In genomic region chr2:183359867-183360266, GRCh38 we compare ENCODE assay signal across 12 cellular contexts.
DNase-seq lines count a peak whose midpoint lies in the region; ATAC-seq and TF ChIP-seq lines count a peak whose summit lies in the region.
"Had no signal": no experiment of that assay in that cellular context is flagged by ENCODE, and none has a peak within 500 bp of the region (broad histone marks: within the 10 kb centered on the region; RNA-seq: fewer than 3 reads in every experiment).

No MANE protein-coding gene starts in this region.

- no peaks in the 10 kb centered on the region for H3K9me3 Mint-ChIP-seq in activated CD8-positive, alpha-beta T cell treated with anti-CD3 and anti-CD28 coated beads for 36 hours
- H3K9me3 Mint-ChIP-seq in activated CD8-positive, alpha-beta T cell treated with anti-CD3 and anti-CD28 coated beads, Interleukin-2, amount 10 ng/mL, durations not matched to agents 7 days and 5 days (ENCODE audit: insufficient read depth) = no peaks in the 10 kb centered on the region

- H3K27ac ChIP-seq in RWPE2 (ENCODE audit: poor library complexity, severe bottlenecking) (no peak overlapping the region), fibroblast of lung (ENCODE audit: insufficient read depth, low read length) (no peak overlapping the region)

- H2AFZ ChIP-seq in fibroblast of lung (ENCODE audit: low read length) = no peak overlapping the region

- H3K27ac Mint-ChIP-seq in activated CD8-positive, alpha-beta T cell treated with anti-CD3 and anti-CD28 coated beads for 36 hours = no peak overlapping the region
- H3K27ac Mint-ChIP-seq in activated CD8-positive, alpha-beta T cell treated with anti-CD3 and anti-CD28 coated beads, Interleukin-2, amount 10 ng/mL, durations not matched to agents 7 days and 5 days = no peak overlapping the region
- H3K27ac Mint-ChIP-seq: natural killer cell had no signal

- CTCF ChIA-PET in activated CD8-positive, alpha-beta T cell treated with anti-CD3 and anti-CD28 coated beads for 36 hours (lab: Charles Lee) = no interaction called here
- CTCF ChIA-PET in activated CD8-positive, alpha-beta T cell treated with anti-CD3 and anti-CD28 coated beads, Interleukin-2, amount 10 ng/mL, durations not matched to agents 7 days and 5 days (lab: Charles Lee) = no interaction called here

- H3K9me3 ChIP-seq in RWPE2 (ENCODE audit: severe bottlenecking) (no peaks in the 10 kb centered on the region), fibroblast of lung (ENCODE audit: control insufficient read depth, insufficient read depth, low read depth, low read length) (no peaks in the 10 kb centered on the region)

- H3K4me3 Mint-ChIP-seq in activated CD8-positive, alpha-beta T cell treated with anti-CD3 and anti-CD28 coated beads for 36 hours = no peak overlapping the region
- no peak overlapping the region for H3K4me3 Mint-ChIP-seq in activated CD8-positive, alpha-beta T cell treated with anti-CD3 and anti-CD28 coated beads, Interleukin-2, amount 10 ng/mL, durations not matched to agents 7 days and 5 days
- H3K4me3 Mint-ChIP-seq: natural killer cell had no signal

- no peak for TF ChIP-seq CTCF in activated CD8-positive, alpha-beta T cell treated with anti-CD3 and anti-CD28 coated beads for 36 hours (IDR thresholded peaks at IDR 0.05)
- TF ChIP-seq CTCF in RWPE2 (IDR thresholded peaks at IDR 0.05; ENCODE audit: poor library complexity, severe bottlenecking) (peak; percentile 37), fibroblast of lung (conservative IDR thresholded peaks at IDR 0.05 in 1 of 2, IDR thresholded peaks at IDR 0.05 in 1 of 2; ENCODE audit: low read depth in 1 of 2, low read length in 2 of 2) (peak; percentile 14 to 15)

- intact Hi-C loops in activated CD8-positive, alpha-beta T cell treated with anti-CD3 and anti-CD28 coated beads for 36 hours (cut with micrococcal nuclease) = no loop called here

- peak; percentile 3 for DNase-seq in activated CD8-positive, alpha-beta T cell treated with anti-CD3 and anti-CD28 coated beads for 36 hours
- DNase-seq in activated CD8-positive, alpha-beta T cell treated with anti-CD3 and anti-CD28 coated beads, Interleukin-2, amount 10 ng/mL, durations not matched to agents 7 days and 5 days = no peak
- no peak for DNase-seq in RWPE2 (ENCODE audit: low spot score)
- DNase-seq in fibroblast of lung (ENCODE audit: low read depth in 2 of 2) = peak; percentile 5 to 17
- peak; percentile 12 for DNase-seq in smooth muscle cell of the brain vasculature (ENCODE audit: low read depth, low spot score)
- no peak for DNase-seq in cerebellar nuclear complex (lab: John Stamatoyannopoulos, UW)
- DNase-seq in NCI-H345 treated with DMSO at 0.1 percent for 48 hours (lab: John Stamatoyannopoulos, UW; ENCODE audit: unreplicated experiment) = no peak
- DNase-seq in AG08395 (ENCODE audit: low spot score) = no peak
- DNase-seq: activated T-cell treated with anti-CD3 and anti-CD28 coated beads, Interleukin-2, amount 50 U/mL, for 1 hour; natural killer cell; NCI-H345; Right ventricle myocardium superior had no signal

- no peaks in the 10 kb centered on the region for H3K36me3 ChIP-seq in RWPE2 (ENCODE audit: low read depth)
- no peaks in the 10 kb centered on the region for H3K36me3 ChIP-seq in fibroblast of lung (ENCODE audit: control insufficient read depth, insufficient read depth, low read length)

- no peaks in the 10 kb centered on the region for H4K20me1 ChIP-seq in fibroblast of lung (ENCODE audit: control insufficient read depth, extremely low read depth, insufficient read depth, low read length)

- no peaks in the 10 kb centered on the region for H3K36me3 Mint-ChIP-seq in activated CD8-positive, alpha-beta T cell treated with anti-CD3 and anti-CD28 coated beads for 36 hours (ENCODE audit: low read depth)
- no peaks in the 10 kb centered on the region for H3K36me3 Mint-ChIP-seq in activated CD8-positive, alpha-beta T cell treated with anti-CD3 and anti-CD28 coated beads, Interleukin-2, amount 10 ng/mL, durations not matched to agents 7 days and 5 days (ENCODE audit: low read depth)
- H3K36me3 Mint-ChIP-seq: natural killer cell had no signal

- no peaks in the 10 kb centered on the region for H3K4me1 Mint-ChIP-seq in activated CD8-positive, alpha-beta T cell treated with anti-CD3 and anti-CD28 coated beads for 36 hours (ENCODE audit: low read depth)
- H3K4me1 Mint-ChIP-seq in activated CD8-positive, alpha-beta T cell treated with anti-CD3 and anti-CD28 coated beads, Interleukin-2, amount 10 ng/mL, durations not matched to agents 7 days and 5 days (ENCODE audit: low read depth) = no peaks in the 10 kb centered on the region
- H3K4me1 Mint-ChIP-seq: natural killer cell had no signal

- H3K27me3 Mint-ChIP-seq in activated CD8-positive, alpha-beta T cell treated with anti-CD3 and anti-CD28 coated beads for 36 hours = no peaks in the 10 kb centered on the region
- no peaks in the 10 kb centered on the region for H3K27me3 Mint-ChIP-seq in activated CD8-positive, alpha-beta T cell treated with anti-CD3 and anti-CD28 coated beads, Interleukin-2, amount 10 ng/mL, durations not matched to agents 7 days and 5 days (ENCODE audit: low read depth)

- ATAC-seq in activated CD8-positive, alpha-beta T cell treated with anti-CD3 and anti-CD28 coated beads for 36 hours = no peak
- ATAC-seq in activated CD8-positive, alpha-beta T cell treated with anti-CD3 and anti-CD28 coated beads, Interleukin-2, amount 10 ng/mL, durations not matched to agents 7 days and 5 days = no peak
- no peak for ATAC-seq in RWPE2 (ENCODE audit: low read depth)
- ATAC-seq: natural killer cell had no signal

- H3K4me2 ChIP-seq in fibroblast of lung (ENCODE audit: extremely low read depth, insufficient read depth, low read length) = no peak overlapping the region

- H3K27me3 ChIP-seq in RWPE2 (ENCODE audit: insufficient read depth, poor library complexity, severe bottlenecking) (no peaks in the 10 kb centered on the region), fibroblast of lung (ENCODE audit: control insufficient read depth, insufficient read depth, low read length) (no peaks in the 10 kb centered on the region)

- no peaks in the 10 kb centered on the region for H3K79me2 ChIP-seq in fibroblast of lung (ENCODE audit: control insufficient read depth, insufficient read depth, low read length)

- POLR2A ChIA-PET in activated CD8-positive, alpha-beta T cell treated with anti-CD3 and anti-CD28 coated beads for 36 hours (lab: Charles Lee) = no interaction called here
- POLR2A ChIA-PET in activated CD8-positive, alpha-beta T cell treated with anti-CD3 and anti-CD28 coated beads, Interleukin-2, amount 10 ng/mL, durations not matched to agents 7 days and 5 days (lab: Charles Lee) = no interaction called here

- no peaks in the 10 kb centered on the region for H3K4me1 ChIP-seq in RWPE2 (ENCODE audit: insufficient read depth, poor library complexity, severe bottlenecking)
- no peaks in the 10 kb centered on the region for H3K4me1 ChIP-seq in fibroblast of lung (ENCODE audit: control insufficient read depth, extremely low read depth, insufficient read depth, low read length)

- H3K4me3 ChIP-seq in RWPE2 (ENCODE audit: severe bottlenecking) (no peak overlapping the region), fibroblast of lung (replicated peaks in 1 of 4; ENCODE audit: control extremely low read depth in 1 of 4, insufficient read depth in 1 of 4, low read depth in 3 of 4, low read length in 4 of 4) (no peak overlapping the region)

- no peak overlapping the region for H3K9ac ChIP-seq in fibroblast of lung (ENCODE audit: insufficient read depth, low read length)

Comparison
In these comparisons a context has a peak if more than half of its experiments do, and no peak if none do; other contexts are left out.
1. DNase-seq: peak in activated CD8-positive, alpha-beta T cell treated with anti-CD3 and anti-CD28 coated beads for 36 hours (single experiment), fibroblast of lung (2 of 2) and smooth muscle cell of the brain vasculature (single experiment); none in activated CD8-positive, alpha-beta T cell treated with anti-CD3 and anti-CD28 coated beads, Interleukin-2, amount 10 ng/mL, durations not matched to agents 7 days and 5 days (single experiment), RWPE2 (single experiment), cerebellar nuclear complex (0 of 2), NCI-H345 treated with DMSO at 0.1 percent for 48 hours (single experiment) and AG08395 (single experiment).